1 cellular context compared by ENCODE assay signal in genomic region chr17:49985310-49985990, GRCh38.
TF ChIP-seq lines count a peak whose summit lies in the region.

No MANE protein-coding gene starts in this region.

TF ChIP-seq in SK-N-SH, 30 proteins besides CTCF, POLR2A, EP300 and RAD21 (continued from another document):
- TF ChIP-seq ZBTB33 (IDR thresholded peaks at IDR 0.05; ENCODE audit: borderline replicate concordance, low read depth), result no peak
- TF ChIP-seq EZH2phosphoT487 (IDR thresholded peaks at IDR 0.05; ENCODE audit: borderline replicate concordance, low read depth), result no peak
- no peak for TF ChIP-seq GATA2 (CRISPR knock-in tag; IDR thresholded peaks at IDR 0.05)
- TF ChIP-seq RCOR1 (IDR thresholded peaks at IDR 0.05; ENCODE audit: low read length), result no peak
- TF ChIP-seq POLR2AphosphoS5 (IDR thresholded peaks at IDR 0.05; ENCODE audit: low read depth, low read length), result no peak
